Comparison of ENCODE assay signal across 8 cellular contexts in the genomic region with DNA sequence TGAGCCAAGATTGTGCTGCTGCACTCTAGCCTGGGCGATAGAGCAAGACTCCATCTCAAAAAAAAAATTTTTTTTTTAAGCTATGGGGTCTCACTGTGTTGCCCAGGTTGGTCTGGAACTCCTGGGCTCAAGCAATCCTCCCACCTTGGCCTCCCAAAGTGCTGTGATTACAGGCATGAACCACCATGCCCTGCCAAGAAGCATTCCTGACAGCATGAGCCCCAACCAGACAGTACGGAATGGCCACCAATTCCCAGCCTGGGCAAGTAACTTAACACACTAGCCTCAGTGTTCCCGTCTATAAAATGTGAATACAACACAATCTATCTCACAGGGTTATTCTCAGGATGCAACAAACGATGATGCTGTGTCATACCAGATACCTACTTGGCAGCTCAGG. TPM values are rescaled to one million over a fixed set of nuclear protein-coding genes. Genes with fewer than 3 reads are reported as not detected.
DNase-seq lines count a peak whose midpoint lies in the region; ATAC-seq and TF ChIP-seq lines count a peak whose summit lies in the region.

No MANE protein-coding gene starts in this region.

- peaks cover 5% of the 10 kb centered on the region; the same call in 1 of the 2 replicates for H3K9me3 ChIP-seq in AG04450 (ENCODE audit: control insufficient read depth, insufficient read depth, low read length)
- no peaks in the 10 kb centered on the region for H3K9me3 ChIP-seq in mucosa of stomach (ENCODE audit: control insufficient read depth, low read length)

- TF ChIP-seq CTCF in AG04450 (IDR thresholded peaks at IDR 0.05; ENCODE audit: low read depth, low read length) (no peak), HL-60 (IDR thresholded peaks at IDR 0.05; ENCODE audit: insufficient read depth, low read length) (no peak), brain microvascular endothelial cell (IDR thresholded peaks at IDR 0.05; ENCODE audit: low read depth, low read length, missing control alignments) (no peak)

- H3K36me3 ChIP-seq in brain microvascular endothelial cell (replicated peaks) (no peaks in the 10 kb centered on the region), mucosa of stomach (ENCODE audit: control insufficient read depth, insufficient read depth, low read length) (no peaks in the 10 kb centered on the region)

- peaks cover 40% of the 10 kb centered on the region for H3K4me1 ChIP-seq in mucosa of stomach (ENCODE audit: control insufficient read depth, insufficient read depth, low read length)

- no peak overlapping the region for H3K9ac ChIP-seq in mucosa of stomach (ENCODE audit: low read length)

- POLR2A ChIA-PET in AG04450 (lab: Yijun Ruan, JAX) = interaction anchor here (0.6 to 3.3 kb wide), 2 partner anchors 17 to 34 kb away, joined by 3 to 13 read pairs; no protein-coding TSS in a partner anchor

- DNase-seq in AG04450 (ENCODE audit: low read depth, low spot score) (no peak), HL-60 (ENCODE audit: low read depth in 1 of 2, low spot score in 1 of 2) (no peak), brain microvascular endothelial cell (no peak), AG08395 (ENCODE audit: low spot score) (no peak), NCI-H524 (lab: John Stamatoyannopoulos, UW) (no peak), NCI-H187 treated with DMSO at 0.1 percent for 48 hours (lab: John Stamatoyannopoulos, UW) (no peak)

- H3K4me3 ChIP-seq in AG04450 (ENCODE audit: low read depth, low read length) (peak overlapping the region; percentile 96), HL-60 (replicated peaks; ENCODE audit: insufficient read depth, low read length) (peak overlapping the region; percentile 85), brain microvascular endothelial cell (ENCODE audit: low read depth, low read length) (peak overlapping the region; percentile 95), mucosa of stomach (ENCODE audit: low read length) (peak overlapping the region; percentile 92)

- no peak for ATAC-seq in HG03139 (IDR thresholded peaks at IDR 0.05; ENCODE audit: unreplicated experiment)

- H3K27ac ChIP-seq in AG04450 (ENCODE audit: low read depth, low read length) (no peak overlapping the region), HL-60 (replicated peaks) (peak overlapping the region; percentile 96), brain microvascular endothelial cell (no peak overlapping the region)

- CTCF ChIA-PET in AG04450 (lab: Charles Lee) = no interaction called here

- in situ Hi-C loops in brain microvascular endothelial cell (cut with HindIII; ENCODE audit: low pct_ligation_motif_present, low sequenced_read_pairs) = no loop called here

- H3K27me3 ChIP-seq in AG04450 (ENCODE audit: control insufficient read depth, insufficient read depth, low read length) (no peaks in the 10 kb centered on the region), HL-60 (ENCODE audit: insufficient read depth, poor library complexity, severe bottlenecking) (no peaks in the 10 kb centered on the region), brain microvascular endothelial cell (replicated peaks) (no peaks in the 10 kb centered on the region), mucosa of stomach (ENCODE audit: control insufficient read depth, insufficient read depth, low read length) (no peaks in the 10 kb centered on the region)

RNA-seq across cellular contexts. Expression of a gene that starts 2.1 kb away (rescaled TPM):
- 220 and 319 TPM in 2 replicates for polyA plus RNA-seq in AG04450 (2011; rRNA removed)
- 238 and 315 TPM in 2 replicates for polyA minus RNA-seq in AG04450 (2011; rRNA and poly(A)+ RNA removed)
